ENCODE assay signal across 8 cellular contexts in genomic region chr3:14403636-14404395, GRCh38. TPM values are rescaled to one million over a fixed set of nuclear protein-coding genes. Genes with fewer than 3 reads are reported as not detected.
DNase-seq lines count a peak whose midpoint lies in the region; ATAC-seq and TF ChIP-seq lines count a peak whose summit lies in the region.

No MANE protein-coding gene starts in this region.

- H3K4me3 Mint-ChIP-seq in T-helper 17 cell (peak overlapping the region; percentile 99), osteocyte (ENCODE audit: unreplicated experiment) (peak overlapping the region; percentile 95)

- H3K36me3 Mint-ChIP-seq in T-helper 17 cell (ENCODE audit: low read depth) (peaks cover 4% of the 10 kb centered on the region), osteocyte (ENCODE audit: unreplicated experiment) (peaks cover 4% of the 10 kb centered on the region)

- H3K27ac ChIP-seq in HEK293 (ENCODE audit: extremely low read depth, low read depth, low read length): peak overlapping the region; percentile 85; the same call in 1 of the 2 replicates

- peaks cover 48% of the 10 kb centered on the region for H3K4me1 Mint-ChIP-seq in T-helper 17 cell
- H3K4me1 Mint-ChIP-seq in osteocyte (ENCODE audit: unreplicated experiment): peaks cover 40% of the 10 kb centered on the region

- POLR2A ChIA-PET in HEK293 (lab: Yijun Ruan, JAX): interaction anchor here (1.0 to 2.4 kb wide), 2 partner anchors 38 to 49 kb away, joined by 4 to 9 read pairs; no protein-coding TSS in a partner anchor

- H3K9me3 Mint-ChIP-seq in osteocyte (ENCODE audit: unreplicated experiment): no peaks in the 10 kb centered on the region

- peaks cover 2% of the 10 kb centered on the region; the same call in 1 of the 2 replicates for H3K4me1 ChIP-seq in HEK293 (ENCODE audit: control insufficient read depth, insufficient read depth, low read length)

- H3K9me3 ChIP-seq in HEK293 (ENCODE audit: control insufficient read depth, insufficient read depth, low read depth, low read length) (no peaks in the 10 kb centered on the region), T-helper 17 cell (ENCODE audit: control insufficient read depth, low read length, poor library complexity, severe bottlenecking) (no peaks in the 10 kb centered on the region)

- CTCF ChIA-PET in HEK293 (lab: Yijun Ruan, JAX): interaction anchor here (0.6 to 1.3 kb wide), 6 partner anchors 8 to 144 kb away, joined by 3 to 9 read pairs (median 4); no protein-coding TSS in a partner anchor

- H3K4me3 ChIP-seq in HEK293 (ENCODE audit: low read depth, low read length) (peak overlapping the region; percentile 51), fibroblast of villous mesenchyme (ENCODE audit: low read depth, low read length) (peak overlapping the region; percentile 85)

- DNase-seq in Ammon's horn (ENCODE audit: low spot score) (peak; percentile 57), T-helper 17 cell (no peak), fibroblast of villous mesenchyme (ENCODE audit: low read depth) (peak; percentile 19), osteocyte (ENCODE audit: extremely low spot score, unreplicated experiment) (no peak), NCI-H1436 (lab: John Stamatoyannopoulos, UW) (no peak)
- no peak for DNase-seq in activated CD8-positive, alpha-beta memory T cell treated with anti-CD3 and anti-CD28 coated beads, Interleukin-2, amount 50 U/mL, for 4 hours

- no peaks in the 10 kb centered on the region for H3K36me3 ChIP-seq in HEK293 (ENCODE audit: control insufficient read depth in 2 of 2, insufficient read depth in 1 of 2, low read length in 2 of 2)

- ATAC-seq in T-helper 17 cell: no peak
- no peak for ATAC-seq in GM19397 (IDR thresholded peaks at IDR 0.05; ENCODE audit: unreplicated experiment)

- H3K27ac Mint-ChIP-seq in T-helper 17 cell (peak overlapping the region; percentile 97), osteocyte (ENCODE audit: unreplicated experiment) (peak overlapping the region; percentile 74)

- H3K27me3 Mint-ChIP-seq in T-helper 17 cell (no peaks in the 10 kb centered on the region), osteocyte (ENCODE audit: unreplicated experiment) (no peaks in the 10 kb centered on the region)

- TF ChIP-seq CTCF in HEK293 (tag by site-specific recombination; IDR thresholded peaks at IDR 0.05): no peak
- TF ChIP-seq CTCF in fibroblast of villous mesenchyme (IDR thresholded peaks at IDR 0.05; ENCODE audit: insufficient read depth, low read depth, low read length): no peak
- TF ChIP-seq CTCF in osteocyte (IDR thresholded peaks at IDR 0.05): no peak

TF ChIP-seq in HEK293, 187 proteins besides CTCF, POLR2A, EP300 and RAD21 (continues in another document):
- TF ChIP-seq ZSCAN23 (tag by site-specific recombination; IDR thresholded peaks at IDR 0.05): no peak
- TF ChIP-seq ZNF473 (tag by site-specific recombination; IDR thresholded peaks at IDR 0.05): no peak
- TF ChIP-seq ZNF121 (tag by site-specific recombination; IDR thresholded peaks at IDR 0.05): no peak
- TF ChIP-seq PRDM1 (tag by site-specific recombination; IDR thresholded peaks at IDR 0.05): no peak
- TF ChIP-seq INSM2 (tag by site-specific recombination; IDR thresholded peaks at IDR 0.05): no peak
- no peak for TF ChIP-seq ZNF426 (tag by site-specific recombination; IDR thresholded peaks at IDR 0.05)
- peak; percentile 27 for TF ChIP-seq ZNF335 (tag by site-specific recombination; conservative IDR thresholded peaks at IDR 0.05)
- no peak for TF ChIP-seq ZFP3 (tag by site-specific recombination; IDR thresholded peaks at IDR 0.05; ENCODE audit: low read depth)
- TF ChIP-seq WT1 (tag by site-specific recombination; IDR thresholded peaks at IDR 0.05): peak; percentile 54; the same call in 1 of the 2 replicates
- peak; percentile 15; the same call in 1 of the 2 replicates for TF ChIP-seq ZNF341 (tag by site-specific recombination; IDR thresholded peaks at IDR 0.05; ENCODE audit: low read depth)
- TF ChIP-seq ZNF677 (tag by site-specific recombination; IDR thresholded peaks at IDR 0.05): no peak
- TF ChIP-seq PRDM4 (tag by site-specific recombination; IDR thresholded peaks at IDR 0.05): no peak
- TF ChIP-seq ZNF768 (tag by site-specific recombination; IDR thresholded peaks at IDR 0.05): no peak
- TF ChIP-seq ZNF660 (tag by site-specific recombination; IDR thresholded peaks at IDR 0.05): no peak
- TF ChIP-seq ZNF510 (tag by site-specific recombination; IDR thresholded peaks at IDR 0.05; ENCODE audit: insufficient replicate concordance): no peak
- no peak for TF ChIP-seq ZFP69B (tag by site-specific recombination; IDR thresholded peaks at IDR 0.05)
- no peak for TF ChIP-seq ZNF48 (tag by site-specific recombination; IDR thresholded peaks at IDR 0.05)
- TF ChIP-seq ZNF624 (tag by site-specific recombination; IDR thresholded peaks at IDR 0.05): no peak
- no peak for TF ChIP-seq ZNF664 (tag by site-specific recombination; IDR thresholded peaks at IDR 0.05)
- TF ChIP-seq ZNF16 (tag by site-specific recombination; IDR thresholded peaks at IDR 0.05; ENCODE audit: low read depth): no peak
- TF ChIP-seq PRDM10 (tag by site-specific recombination; IDR thresholded peaks at IDR 0.05): no peak

RNA-seq across cellular contexts. Expression of gene SLC6A6, which starts 1.4 kb away (rescaled TPM):
- total RNA-seq in T-helper 17 cell: 10 to 100 TPM; 51.8 to 68.6 TPM
- 33.2 and 36.1 TPM in 2 replicates for total RNA-seq in fibroblast of villous mesenchyme
- 37.2 and 41.9 TPM in 2 replicates for total RNA-seq in osteocyte

Comparison
In these comparisons a context has a peak if more than half of its experiments do, and no peak if none do; other contexts are left out.
1. DNase-seq: peak in Ammon's horn (single experiment) and fibroblast of villous mesenchyme (single experiment); none in T-helper 17 cell (0 of 3), osteocyte (single experiment), activated CD8-positive, alpha-beta memory T cell treated with anti-CD3 and anti-CD28 coated beads, Interleukin-2, amount 50 U/mL, for 4 hours (single experiment) and NCI-H1436 (single experiment).